Comparison of ENCODE assay signal across 1 cellular context in genomic region chr6:17102258-17102870, GRCh38.
TF ChIP-seq lines count a peak whose summit lies in the region.

No MANE protein-coding gene starts in this region.

TF ChIP-seq in GM23338, 12 proteins besides CTCF, POLR2A, EP300 and RAD21 (continued from another document):
- TF ChIP-seq STAT1 (IDR thresholded peaks at IDR 0.05; ENCODE audit: unreplicated experiment), result no peak
